Comparison of ENCODE assay signal across 9 cellular contexts in the genomic region with DNA sequence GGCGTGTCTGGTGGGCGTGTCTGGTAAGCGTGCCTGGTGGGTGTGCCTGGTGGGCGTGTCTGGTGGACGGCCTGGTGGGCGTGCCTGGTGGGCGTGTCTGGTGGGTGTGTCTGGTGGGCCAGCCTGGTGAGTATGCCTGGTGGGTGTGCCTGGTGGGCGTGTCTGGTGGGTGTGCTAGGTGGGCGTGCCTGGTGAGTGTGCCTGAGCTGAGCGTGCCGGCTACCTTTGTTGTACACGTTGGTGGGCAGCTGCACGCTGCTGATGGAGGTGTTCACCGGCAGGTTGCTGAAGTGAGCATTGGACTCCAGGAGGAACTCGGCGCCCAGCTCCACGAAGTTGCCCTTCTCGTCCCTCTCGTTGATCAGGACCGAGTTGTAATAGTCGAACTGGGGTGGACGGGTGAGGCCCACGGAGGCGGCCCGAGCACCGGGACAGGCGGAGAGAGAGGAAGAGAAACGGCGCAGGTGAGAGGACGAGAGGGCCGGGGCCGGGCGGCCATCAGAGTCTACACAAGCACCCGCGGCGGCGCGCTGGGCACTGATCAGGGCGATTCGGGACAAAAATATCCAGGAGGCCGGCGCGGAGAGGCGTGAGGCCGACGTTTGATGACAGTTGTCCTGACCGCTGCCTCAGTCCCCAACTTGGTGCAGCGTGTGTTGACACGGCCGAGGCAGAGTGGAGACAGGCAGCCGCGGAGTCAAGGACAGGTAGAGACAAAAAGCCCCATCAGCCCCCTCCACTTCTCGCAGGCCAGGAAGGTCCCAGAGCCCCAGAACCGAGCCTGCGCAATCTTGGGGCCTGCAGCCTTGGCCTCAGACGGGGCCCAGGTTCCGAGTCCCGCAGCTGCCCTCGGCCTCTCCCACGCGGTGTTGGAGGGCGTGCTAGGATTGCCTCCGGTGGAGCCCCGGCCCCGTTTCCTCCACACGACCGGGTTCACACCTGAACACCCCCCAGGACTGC. TPM values are rescaled to one million over a fixed set of nuclear protein-coding genes. Genes with fewer than 3 reads are reported as not detected.
DNase-seq lines count a peak whose midpoint lies in the region; ATAC-seq and TF ChIP-seq lines count a peak whose summit lies in the region.
"Had no signal": no experiment of that assay in that cellular context is flagged by ENCODE, and none has a peak within 500 bp of the region (broad histone marks: within the 10 kb centered on the region; RNA-seq: fewer than 3 reads in every experiment).

No MANE protein-coding gene starts in this region.

- ATAC-seq in activated T-helper 17 cell treated with anti-CD3 and anti-CD28 coated beads, Interleukin-2, amount 50 U/mL, for 72 hours (replicated peaks), result no peak
- ATAC-seq in GM19467 (IDR thresholded peaks at IDR 0.05; ENCODE audit: unreplicated experiment) (no peak), GM21576 (IDR thresholded peaks at IDR 0.05; ENCODE audit: unreplicated experiment) (no peak)

- no peak overlapping the region for H3K27ac Mint-ChIP-seq in IgD-negative memory B cell
- H3K27ac Mint-ChIP-seq in activated T-helper 17 cell treated with anti-CD3 and anti-CD28 coated beads, Interleukin-2, amount 50 U/mL, for 72 hours, result no peak overlapping the region

- H3K27me3 ChIP-seq in stomach, result peaks cover 0 to 27% (median 6%) of the 10 kb centered on the region in 3 donors

- TF ChIP-seq POLR2A in stomach (IDR thresholded peaks at IDR 0.05), result no peak

- H3K9me3 Mint-ChIP-seq in IgD-negative memory B cell, result peaks cover 3 to 26% (median 19%) of the 10 kb centered on the region in 3 donors
- H3K9me3 Mint-ChIP-seq in activated T-helper 17 cell treated with anti-CD3 and anti-CD28 coated beads, Interleukin-2, amount 50 U/mL, for 72 hours, result peaks cover 9% of the 10 kb centered on the region

- TF ChIP-seq CTCF in stomach (IDR thresholded peaks at IDR 0.05), result no peak

- H3K4me3 ChIP-seq in stomach, result peak overlapping the region; percentile 12 to 25 (median 20)

- peak; percentile 53 for DNase-seq in islet precursor cell
- peak; percentile 26 for DNase-seq in stomach
- no peak for DNase-seq in epidermal melanocyte (ENCODE audit: insufficient read length, low spot score)
- DNase-seq in NCI-H187 treated with DMSO at 0.1 percent for 48 hours (lab: John Stamatoyannopoulos, UW), result no peak
- DNase-seq: midbrain had no signal

- peaks cover 0 to 38% (median 20%) of the 10 kb centered on the region in 4 donors for H3K9me3 ChIP-seq in stomach

- H3K36me3 ChIP-seq in stomach, result no peaks in the 10 kb centered on the region

- H3K36me3 Mint-ChIP-seq in IgD-negative memory B cell, result no peaks in the 10 kb centered on the region
- no peaks in the 10 kb centered on the region for H3K36me3 Mint-ChIP-seq in activated T-helper 17 cell treated with anti-CD3 and anti-CD28 coated beads, Interleukin-2, amount 50 U/mL, for 72 hours (ENCODE audit: low read depth)

- intact Hi-C loops in stomach (cut with DNase I; ENCODE audit: low total_unique reads), result no loop called here

- 20 to 40% (median 28%) methylated on average over 29 to 67 of the region's 67 CpGs for WGBS in stomach, 5 donors

- peak overlapping the region in 3 of 4 donors; percentile 61 to 82 (median 67) for H3K4me3 Mint-ChIP-seq in IgD-negative memory B cell
- H3K4me3 Mint-ChIP-seq in activated T-helper 17 cell treated with anti-CD3 and anti-CD28 coated beads, Interleukin-2, amount 50 U/mL, for 72 hours, result peak overlapping the region; percentile 51

- H3K27ac ChIP-seq in stomach, result no peak overlapping the region

- peaks cover 0 to 1% (median 0%) of the 10 kb centered on the region in 3 donors for H3K4me1 Mint-ChIP-seq in IgD-negative memory B cell
- H3K4me1 Mint-ChIP-seq in activated T-helper 17 cell treated with anti-CD3 and anti-CD28 coated beads, Interleukin-2, amount 50 U/mL, for 72 hours, result no peaks in the 10 kb centered on the region

- TF ChIP-seq EP300 in stomach (IDR thresholded peaks at IDR 0.05), result no peak

- H3K4me1 ChIP-seq in stomach, result peaks cover 0 to 10% (median 5%) of the 10 kb centered on the region in 4 donors

- peaks cover 13% of the 10 kb centered on the region for H3K27me3 Mint-ChIP-seq in IgD-negative memory B cell
- H3K27me3 Mint-ChIP-seq in activated T-helper 17 cell treated with anti-CD3 and anti-CD28 coated beads, Interleukin-2, amount 50 U/mL, for 72 hours, result peaks cover 3% of the 10 kb centered on the region

RNA-seq across cellular contexts. Expression of gene CACNA2D4, which starts 10.5 kb away (rescaled TPM):
- polyA plus RNA-seq in IgD-negative memory B cell (2.0 TPM), stomach (1 to 10 TPM; 1.8 to 3.2 (median 1.9) TPM)
- 10 to 100 TPM; 13.7 to 23.0 TPM for total RNA-seq in activated T-helper 17 cell treated with anti-CD3 and anti-CD28 coated beads, Interleukin-2, amount 50 U/mL, for 72 hours
- total RNA-seq in stomach, result 1 to 10 TPM in 3 of 5 donors, under 1 TPM in 1, not detected in 1; 0.58 to 3.5 (median 1.5) TPM

Comparison
In these comparisons a context has a peak if more than half of its experiments do, and no peak if none do; other contexts are left out.
1. DNase-seq: peak in islet precursor cell (single experiment) and stomach (single experiment); none in epidermal melanocyte (single experiment) and NCI-H187 treated with DMSO at 0.1 percent for 48 hours (single experiment).